In the genomic region with DNA sequence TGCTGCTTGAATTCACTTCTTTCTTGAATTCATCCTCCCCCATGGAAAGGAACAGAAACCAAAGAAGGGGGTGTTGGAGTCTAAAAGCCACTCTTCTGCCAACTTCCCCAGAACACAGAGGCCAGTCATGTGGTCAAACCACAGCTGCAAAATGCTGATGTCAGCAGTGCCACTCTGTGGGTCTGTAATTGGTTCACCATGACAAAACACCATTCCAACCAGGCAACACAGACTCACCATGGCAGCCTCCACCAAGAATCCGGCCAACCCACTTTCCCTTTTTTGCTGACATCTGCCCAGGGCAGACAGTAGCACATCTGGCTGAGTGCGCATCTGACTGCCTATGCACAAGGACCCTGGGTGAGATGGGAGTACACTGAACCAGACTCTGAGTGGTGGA, we compare ENCODE assay signal across 8 cellular contexts. TPM values are rescaled to one million over a fixed set of nuclear protein-coding genes. Genes with fewer than 3 reads are reported as not detected.
DNase-seq lines count a peak whose midpoint lies in the region; ATAC-seq, FAIRE-seq and TF ChIP-seq lines count a peak whose summit lies in the region.

No MANE protein-coding gene starts in this region.

- no peaks in the 10 kb centered on the region for H3K36me3 ChIP-seq in CD4-positive, alpha-beta memory T cell (ENCODE audit: insufficient read depth, low read length)
- H3K36me3 ChIP-seq in kidney (ENCODE audit: control insufficient read depth in 1 of 2, insufficient read depth in 2 of 2, low read length in 2 of 2), result no peaks in the 10 kb centered on the region

- no peak overlapping the region for H3K9ac ChIP-seq in kidney (ENCODE audit: low read length in 2 of 2)

- H3K4me3 ChIP-seq in CD4-positive, alpha-beta memory T cell (ENCODE audit: low read length in 2 of 2), result no peak overlapping the region
- H3K4me3 ChIP-seq in coronary artery (no peak overlapping the region), kidney (ENCODE audit: low read length in 2 of 2) (no peak overlapping the region)

- FAIRE-seq in kidney (lab: Jason Lieb, UNC), result no peak

- peak overlapping the region in 2 of 8 donors; percentile 13 to 26 for H3K4me3 Mint-ChIP-seq in CD4-positive, alpha-beta memory T cell

- no peaks in the 10 kb centered on the region for H3K27me3 Mint-ChIP-seq in CD4-positive, alpha-beta memory T cell

- H3K36me3 Mint-ChIP-seq in CD4-positive, alpha-beta memory T cell, result no peaks in the 10 kb centered on the region

- peaks cover 62 to 94% (median 83%) of the 10 kb centered on the region in 4 donors for H3K4me1 Mint-ChIP-seq in CD4-positive, alpha-beta memory T cell

- TF ChIP-seq CTCF in coronary artery (IDR thresholded peaks at IDR 0.05) (no peak), kidney (IDR thresholded peaks at IDR 0.05; ENCODE audit: borderline replicate concordance, extremely low read depth, insufficient read depth) (no peak)

- H3K27ac ChIP-seq in CD4-positive, alpha-beta memory T cell (ENCODE audit: low read depth, low read length), result no peak overlapping the region
- peak overlapping the region in 1 of 2 donors; percentile 61 for H3K27ac ChIP-seq in coronary artery
- H3K27ac ChIP-seq in kidney (ENCODE audit: low read depth in 2 of 2, low read length in 2 of 2), result peak overlapping the region in 1 of 2 donors; percentile 33

- intact Hi-C loops in CD4-positive, alpha-beta memory T cell (cut with micrococcal nuclease), result no loop called here
- intact Hi-C loops in kidney (cut with DNase I), result no loop called here

- CTCF ChIA-PET in CD4-positive, alpha-beta memory T cell (lab: Charles Lee; ENCODE audit: partially characterized antibody), result interaction anchor here (2.9 kb wide), 1 partner anchor 16 kb away, joined by 17 read pairs; the partner anchor contains the start of gene OSBPL3

- peak overlapping the region; percentile 44 to 78 (median 49) for H3K27ac Mint-ChIP-seq in CD4-positive, alpha-beta memory T cell

- peak; percentile 31 for ATAC-seq in GM21825 (IDR thresholded peaks at IDR 0.05; ENCODE audit: unreplicated experiment)
- ATAC-seq in GM18519 (IDR thresholded peaks at IDR 0.05; ENCODE audit: low FRiP score, unreplicated experiment), result no peak

- H3K9me3 ChIP-seq in CD4-positive, alpha-beta memory T cell (ENCODE audit: control insufficient read depth in 1 of 2, low read length in 2 of 2), result no peaks in the 10 kb centered on the region
- H3K9me3 ChIP-seq in kidney (ENCODE audit: control insufficient read depth in 1 of 2, low read length in 2 of 2), result no peaks in the 10 kb centered on the region

- POLR2A ChIA-PET in CD4-positive, alpha-beta memory T cell (lab: Charles Lee; ENCODE audit: partially characterized antibody), result interaction anchor here (15.0 kb wide), 1 partner anchor 17 kb away, joined by 141 read pairs; the partner anchor contains the start of gene OSBPL3

- H3K4me1 ChIP-seq in CD4-positive, alpha-beta memory T cell (ENCODE audit: insufficient read depth, low read length), result peaks cover 90% of the 10 kb centered on the region
- peaks cover 4 to 9% of the 10 kb centered on the region in 2 donors for H3K4me1 ChIP-seq in kidney (ENCODE audit: control insufficient read depth in 1 of 2, insufficient read depth in 1 of 2, low read depth in 1 of 2, low read length in 2 of 2)

- no peaks in the 10 kb centered on the region for H3K27me3 ChIP-seq in CD4-positive, alpha-beta memory T cell (ENCODE audit: insufficient read depth, low read length)

- no peaks in the 10 kb centered on the region for H3K9me3 Mint-ChIP-seq in CD4-positive, alpha-beta memory T cell

- DNase-seq in CD4-positive, alpha-beta memory T cell, result peak in 1 of 5 donors; percentile 9
- DNase-seq in RPMI8226, result peak; percentile 98
- DNase-seq in cerebellum (ENCODE audit: low spot score), result peak; percentile 2
- peak; percentile 28 for DNase-seq in occipital lobe (lab: John Stamatoyannopoulos, UW)
- no peak for DNase-seq in coronary artery (ENCODE audit: low spot score)
- DNase-seq in kidney, result no peak

RNA-seq across cellular contexts. Expression of gene OSBPL3, which starts 16.8 kb away (rescaled TPM):
- 10 to 100 TPM; 61.2 to 72.7 TPM for total RNA-seq in CD4-positive, alpha-beta memory T cell
- polyA plus RNA-seq in CD4-positive, alpha-beta memory T cell, result 10 to 100 TPM in 1 of 2 donors, 1 to 10 TPM in 1; 6.9 to 19.7 TPM
- total RNA-seq in cerebellum (17.0 TPM), occipital lobe (7.3 TPM), kidney (40.5 TPM)
- 8.6 TPM for polyA plus RNA-seq in kidney (ENCODE audit: insufficient read depth, low read depth, low replicate concordance)

Comparison
In these comparisons a context has a peak if more than half of its experiments do, and no peak if none do; other contexts are left out.
1. DNase-seq: peak in RPMI8226 (single experiment), cerebellum (single experiment) and occipital lobe (single experiment); none in coronary artery (single experiment) and kidney (single experiment).